In the genomic region with DNA sequence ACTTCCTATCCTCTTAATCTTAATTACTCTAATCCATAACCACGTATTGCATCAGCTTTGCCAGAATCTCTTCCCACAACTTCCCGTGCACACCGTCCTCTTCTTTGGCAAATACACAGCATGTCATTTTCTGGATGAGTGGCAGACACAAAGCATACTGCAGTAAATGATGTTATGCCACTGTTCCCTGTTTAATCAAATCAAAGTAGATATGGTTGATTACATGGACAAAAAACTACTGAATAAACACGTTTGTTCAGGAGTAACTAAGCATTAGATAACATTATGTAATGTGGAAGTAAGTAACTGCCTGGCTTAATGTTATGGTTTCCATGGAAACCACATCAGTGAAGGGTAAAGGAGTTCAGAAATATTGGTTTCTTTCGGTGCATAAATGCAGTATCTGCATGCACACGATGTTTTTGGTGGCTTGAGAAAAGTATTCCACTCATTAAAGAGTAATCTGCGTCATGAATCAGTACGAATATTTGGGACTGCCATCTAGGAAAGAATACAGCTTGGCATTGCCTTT, we compare ENCODE assay signal across 1 cellular context.
TF ChIP-seq lines count a peak whose summit lies in the region.

No MANE protein-coding gene starts in this region.

TF ChIP-seq in GM23338, 12 proteins besides CTCF, POLR2A, EP300 and RAD21 (continued from another document):
- TF ChIP-seq, protein P1, sequence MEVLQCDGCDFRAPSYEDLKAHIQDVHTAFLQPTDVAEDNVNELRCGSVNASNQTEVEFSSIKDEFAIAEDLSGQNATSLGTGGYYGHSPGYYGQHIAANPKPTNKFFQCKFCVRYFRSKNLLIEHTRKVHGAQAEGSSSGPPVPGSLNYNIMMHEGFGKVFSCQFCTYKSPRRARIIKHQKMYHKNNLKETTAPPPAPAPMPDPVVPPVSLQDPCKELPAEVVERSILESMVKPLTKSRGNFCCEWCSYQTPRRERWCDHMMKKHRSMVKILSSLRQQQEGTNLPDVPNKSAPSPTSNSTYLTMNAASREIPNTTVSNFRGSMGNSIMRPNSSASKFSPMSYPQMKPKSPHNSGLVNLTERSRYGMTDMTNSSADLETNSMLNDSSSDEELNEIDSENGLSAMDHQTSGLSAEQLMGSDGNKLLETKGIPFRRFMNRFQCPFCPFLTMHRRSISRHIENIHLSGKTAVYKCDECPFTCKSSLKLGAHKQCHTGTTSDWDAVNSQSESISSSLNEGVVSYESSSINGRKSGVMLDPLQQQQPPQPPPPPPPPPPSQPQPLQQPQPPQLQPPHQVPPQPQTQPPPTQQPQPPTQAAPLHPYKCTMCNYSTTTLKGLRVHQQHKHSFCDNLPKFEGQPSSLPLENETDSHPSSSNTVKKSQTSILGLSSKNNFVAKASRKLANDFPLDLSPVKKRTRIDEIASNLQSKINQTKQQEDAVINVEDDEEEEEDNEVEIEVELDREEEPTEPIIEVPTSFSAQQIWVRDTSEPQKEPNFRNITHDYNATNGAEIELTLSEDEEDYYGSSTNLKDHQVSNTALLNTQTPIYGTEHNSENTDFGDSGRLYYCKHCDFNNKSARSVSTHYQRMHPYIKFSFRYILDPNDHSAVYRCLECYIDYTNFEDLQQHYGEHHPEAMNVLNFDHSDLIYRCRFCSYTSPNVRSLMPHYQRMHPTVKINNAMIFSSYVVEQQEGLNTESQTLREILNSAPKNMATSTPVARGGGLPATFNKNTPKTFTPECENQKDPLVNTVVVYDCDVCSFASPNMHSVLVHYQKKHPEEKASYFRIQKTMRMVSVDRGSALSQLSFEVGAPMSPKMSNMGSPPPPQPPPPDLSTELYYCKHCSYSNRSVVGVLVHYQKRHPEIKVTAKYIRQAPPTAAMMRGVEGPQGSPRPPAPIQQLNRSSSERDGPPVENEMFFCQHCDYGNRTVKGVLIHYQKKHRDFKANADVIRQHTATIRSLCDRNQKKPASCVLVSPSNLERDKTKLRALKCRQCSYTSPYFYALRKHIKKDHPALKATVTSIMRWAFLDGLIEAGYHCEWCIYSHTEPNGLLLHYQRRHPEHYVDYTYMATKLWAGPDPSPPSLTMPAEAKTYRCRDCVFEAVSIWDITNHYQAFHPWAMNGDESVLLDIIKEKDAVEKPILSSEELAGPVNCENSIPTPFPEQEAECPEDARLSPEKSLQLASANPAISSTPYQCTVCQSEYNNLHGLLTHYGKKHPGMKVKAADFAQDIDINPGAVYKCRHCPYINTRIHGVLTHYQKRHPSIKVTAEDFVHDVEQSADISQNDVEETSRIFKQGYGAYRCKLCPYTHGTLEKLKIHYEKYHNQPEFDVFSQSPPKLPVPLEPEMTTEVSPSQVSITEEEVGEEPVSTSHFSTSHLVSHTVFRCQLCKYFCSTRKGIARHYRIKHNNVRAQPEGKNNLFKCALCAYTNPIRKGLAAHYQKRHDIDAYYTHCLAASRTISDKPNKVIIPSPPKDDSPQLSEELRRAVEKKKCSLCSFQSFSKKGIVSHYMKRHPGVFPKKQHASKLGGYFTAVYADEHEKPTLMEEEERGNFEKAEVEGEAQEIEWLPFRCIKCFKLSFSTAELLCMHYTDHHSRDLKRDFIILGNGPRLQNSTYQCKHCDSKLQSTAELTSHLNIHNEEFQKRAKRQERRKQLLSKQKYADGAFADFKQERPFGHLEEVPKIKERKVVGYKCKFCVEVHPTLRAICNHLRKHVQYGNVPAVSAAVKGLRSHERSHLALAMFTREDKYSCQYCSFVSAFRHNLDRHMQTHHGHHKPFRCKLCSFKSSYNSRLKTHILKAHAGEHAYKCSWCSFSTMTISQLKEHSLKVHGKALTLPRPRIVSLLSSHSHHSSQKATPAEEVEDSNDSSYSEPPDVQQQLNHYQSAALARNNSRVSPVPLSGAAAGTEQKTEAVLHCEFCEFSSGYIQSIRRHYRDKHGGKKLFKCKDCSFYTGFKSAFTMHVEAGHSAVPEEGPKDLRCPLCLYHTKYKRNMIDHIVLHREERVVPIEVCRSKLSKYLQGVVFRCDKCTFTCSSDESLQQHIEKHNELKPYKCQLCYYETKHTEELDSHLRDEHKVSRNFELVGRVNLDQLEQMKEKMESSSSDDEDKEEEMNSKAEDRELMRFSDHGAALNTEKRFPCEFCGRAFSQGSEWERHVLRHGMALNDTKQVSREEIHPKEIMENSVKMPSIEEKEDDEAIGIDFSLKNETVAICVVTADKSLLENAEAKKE (CRISPR knock-in tag; IDR thresholded peaks at IDR 0.05) = no peak
- TF ChIP-seq JUNB (IDR thresholded peaks at IDR 0.05; ENCODE audit: unreplicated experiment) = no peak
- no peak for TF ChIP-seq ZNF114 (CRISPR knock-in tag; IDR thresholded peaks at IDR 0.05)
- TF ChIP-seq NANOG (IDR thresholded peaks at IDR 0.05; ENCODE audit: borderline replicate concordance) = no peak
- TF ChIP-seq ETS1 (IDR thresholded peaks at IDR 0.05) = no peak
- no peak for TF ChIP-seq EZH2phosphoT487 (IDR thresholded peaks at IDR 0.05; ENCODE audit: unreplicated experiment)
